8 cellular contexts compared by ENCODE assay signal in the genomic region with DNA sequence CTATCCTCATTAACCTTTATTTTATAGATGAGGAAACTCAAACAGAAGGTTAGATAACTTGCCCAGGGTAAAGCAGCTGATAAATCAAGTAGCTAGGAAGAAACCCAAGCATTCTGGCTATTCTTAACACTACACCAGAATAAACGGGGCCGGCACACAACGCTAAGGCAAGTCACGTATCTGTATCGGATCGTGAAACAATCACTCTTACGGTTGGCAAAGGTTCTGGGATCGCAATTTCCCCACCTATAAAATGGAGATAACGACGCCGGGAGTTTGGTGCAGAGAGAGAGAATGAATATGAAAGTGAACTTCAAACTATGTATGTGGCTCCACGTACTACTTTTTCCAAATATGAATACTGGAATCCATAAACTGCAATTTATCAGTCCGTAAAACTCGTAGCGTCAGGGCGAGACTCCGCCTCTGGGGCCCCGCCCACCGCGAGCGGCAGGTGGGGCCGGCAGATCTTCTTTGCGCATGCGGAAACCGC. TPM values are rescaled to one million over a fixed set of nuclear protein-coding genes. Genes with fewer than 3 reads are reported as not detected.
DNase-seq lines count a peak whose midpoint lies in the region; TF ChIP-seq lines count a peak whose summit lies in the region.

No MANE protein-coding gene starts in this region.

- H2BK120ac ChIP-seq in H9 (ENCODE audit: low read depth, low read length, poor library complexity, severe bottlenecking), result no peak overlapping the region

- H3K27me3 ChIP-seq in H9 (ENCODE audit: insufficient read depth, low read length) (no peaks in the 10 kb centered on the region), ascending aorta (no peaks in the 10 kb centered on the region), iPS-15b (ENCODE audit: control insufficient read depth, insufficient read depth, low read length) (peaks cover 20% of the 10 kb centered on the region), skeletal muscle satellite cell (ENCODE audit: control insufficient read depth, insufficient read depth, low read length) (no peaks in the 10 kb centered on the region)

- intact Hi-C loops in ascending aorta (cut with DNase I), result loop anchor here (1.0 to 10.0 kb wide), 7 partner anchors 13 to 738 kb away; a partner anchor contains a TSS

- H3K36me3 Mint-ChIP-seq in H9 (ENCODE audit: insufficient read depth in 1 of 3, low read depth in 3 of 3), result peaks cover 15 to 24% (median 16%) of the 10 kb centered on the region in 3 experiments; a peak in 6 of 7 replicates

- H3K14ac ChIP-seq in H9 (ENCODE audit: insufficient read depth, low read length), result no peak overlapping the region

- no peak overlapping the region for H3T11ph ChIP-seq in H9 (ENCODE audit: low read length)

- H3K79me2 ChIP-seq in H9 (ENCODE audit: insufficient read depth, low read length), result peaks cover 18% of the 10 kb centered on the region; the same call in 1 of the 2 replicates

- no CpG with 5 or more reads among the region's 25 CpGs for WGBS in H9 (ENCODE audit: extremely low coverage, insufficient read length, low lambda C conversion rate)

- H3K23ac ChIP-seq in H9 (ENCODE audit: insufficient read length, low read depth, low read length), result no peak overlapping the region

- H4K8ac ChIP-seq in H9 (replicated peaks; ENCODE audit: insufficient read length, low read depth, low read length), result no peak overlapping the region

- H3K4me1 ChIP-seq in H9 (ENCODE audit: insufficient read depth, low read length), result no peaks in the 10 kb centered on the region
- peaks cover 2 to 24% of the 10 kb centered on the region in 2 donors for H3K4me1 ChIP-seq in ascending aorta
- peaks cover 9% of the 10 kb centered on the region for H3K4me1 ChIP-seq in iPS-15b (ENCODE audit: control insufficient read depth, insufficient read depth, low read length)
- H3K4me1 ChIP-seq in skeletal muscle satellite cell (ENCODE audit: control insufficient read depth, insufficient read depth, low read length), result peaks cover 22% of the 10 kb centered on the region

- H3K36me3 ChIP-seq in ascending aorta (peaks cover 0 to 14% of the 10 kb centered on the region in 2 donors), iPS-15b (ENCODE audit: control insufficient read depth, insufficient read depth, low read length) (peaks cover 3% of the 10 kb centered on the region), skeletal muscle satellite cell (ENCODE audit: insufficient read depth, low read length) (peaks cover 20% of the 10 kb centered on the region)

- H2BK5ac ChIP-seq in H9 (ENCODE audit: insufficient read length, low read length), result no peak overlapping the region

- no peak overlapping the region for H2BK12ac ChIP-seq in H9 (ENCODE audit: insufficient read length, low read depth, low read length)

- H3K9me3 ChIP-seq in H9 (ENCODE audit: control insufficient read depth, low read depth, low read length) (no peaks in the 10 kb centered on the region), ascending aorta (no peaks in the 10 kb centered on the region), iPS-15b (ENCODE audit: control insufficient read depth, insufficient read depth, low read length) (no peaks in the 10 kb centered on the region), skeletal muscle satellite cell (replicated peaks; ENCODE audit: low read length) (no peaks in the 10 kb centered on the region)

- H3K9me3 Mint-ChIP-seq in H9, result no peaks in the 10 kb centered on the region; a peak in 1 of 5 replicates

- H2BK15ac ChIP-seq in H9 (ENCODE audit: low read depth, low read length), result no peak overlapping the region

- H3K27me3 Mint-ChIP-seq in H9 (ENCODE audit: low read depth), result peaks cover 29% of the 10 kb centered on the region

- H3K18ac ChIP-seq in H9 (ENCODE audit: insufficient read length, low read depth, low read length), result no peak overlapping the region

- peak overlapping the region; percentile 100; a peak in 6 of 7 replicates for H3K27ac Mint-ChIP-seq in H9

- H2AFZ ChIP-seq in H9 (ENCODE audit: low read length), result peak overlapping the region; percentile 41

- H3K9ac ChIP-seq in H9 (ENCODE audit: extremely low read depth, insufficient read length, low read length) (peak overlapping the region; percentile 99), iPS-15b (ENCODE audit: low read depth, low read length) (peak overlapping the region; percentile 84), skeletal muscle satellite cell (ENCODE audit: low read depth, low read length) (peak overlapping the region; percentile 96)

- no peak overlapping the region for H2AK5ac ChIP-seq in H9 (ENCODE audit: insufficient read length, low read length)

- no peaks in the 10 kb centered on the region for H4K20me1 ChIP-seq in H9 (ENCODE audit: control insufficient read depth, insufficient read depth, insufficient read length)

- H3K56ac ChIP-seq in H9 (ENCODE audit: insufficient read length, low read depth, low read length), result no peak overlapping the region

- peaks cover 13 to 22% of the 10 kb centered on the region in 2 experiments for H3K4me1 Mint-ChIP-seq in H9

- no peak for TF ChIP-seq CTCF in H9 (conservative IDR thresholded peaks at IDR 0.05)
- TF ChIP-seq CTCF in ascending aorta (IDR thresholded peaks at IDR 0.05), result no peak

- H3K27ac ChIP-seq in H9 (ENCODE audit: insufficient read length, low read depth, low read length) (no peak overlapping the region), ascending aorta (peak overlapping the region; percentile 97 to 100)

- no peak overlapping the region for H3K4ac ChIP-seq in H9 (ENCODE audit: low read depth, low read length)

- peak overlapping the region; percentile 99 for H4K5ac ChIP-seq in H9 (ENCODE audit: insufficient read length, low read depth, low read length)

- peak overlapping the region; percentile 74 for H3K4me2 ChIP-seq in H9 (ENCODE audit: insufficient read depth, insufficient read length, low read length)
- H3K4me2 ChIP-seq in skeletal muscle satellite cell (ENCODE audit: low read length), result peak overlapping the region; percentile 89

- no peaks in the 10 kb centered on the region for H3K23me2 ChIP-seq in H9 (ENCODE audit: insufficient read length, low read depth, low read length, poor library complexity, severe bottlenecking)

- no peaks in the 10 kb centered on the region for H3K79me1 ChIP-seq in H9 (ENCODE audit: insufficient read depth, low read depth, low read length, poor library complexity, severe bottlenecking)

- H3K4me3 ChIP-seq in ascending aorta (peak overlapping the region; percentile 95 to 100), iPS-15b (ENCODE audit: low read depth, low read length) (peak overlapping the region; percentile 66), skeletal muscle satellite cell (ENCODE audit: low read length) (peak overlapping the region; percentile 96)

- DNase-seq in GDM1 (lab: John Stamatoyannopoulos, UW) (peak; percentile 84), H9 (peak; percentile 87), LoVo (ENCODE audit: low spot score) (peak; percentile 93), T follicular helper cell (ENCODE audit: low read depth) (peak; percentile 84), ascending aorta (ENCODE audit: low spot score in 2 of 2) (peak; percentile 58 to 95), foreskin melanocyte (no peak)

- H4K91ac ChIP-seq in H9 (ENCODE audit: insufficient read length, low read depth, low read length), result no peak overlapping the region

- peak overlapping the region; percentile 95 to 96 for H3K4me3 Mint-ChIP-seq in H9

- H2BK20ac ChIP-seq in H9 (ENCODE audit: low read depth, low read length, poor library complexity, severe bottlenecking), result no peak overlapping the region

RNA-seq across cellular contexts. Expression of a gene that starts 0.3 kb away (rescaled TPM):
- total RNA-seq in H9 (2021) (54.7 and 63.6 TPM in 2 replicates), ascending aorta (23.4 TPM)
- 54.2 and 56.8 TPM in 2 replicates for total RNA-seq in skeletal muscle satellite cell (2012; rRNA removed)

RNA-seq across cellular contexts. Expression of a gene that starts 12.1 kb away (rescaled TPM):
- total RNA-seq in H9 (2021), result 20.8 and 21.6 TPM in 2 replicates
- total RNA-seq in ascending aorta, result 2.0 TPM
- total RNA-seq in skeletal muscle satellite cell (2012; rRNA removed), result 13.7 and 15.7 TPM in 2 replicates

RNA-seq across cellular contexts. Expression of a gene that starts 54.7 kb away (rescaled TPM):
- total RNA-seq in H9 (2021), result not detected in 2 replicates
- not detected for total RNA-seq in ascending aorta
- total RNA-seq in skeletal muscle satellite cell (2012; rRNA removed), result not detected in 2 replicates
